ENCODE assay signal across 1 cellular context in the genomic region with DNA sequence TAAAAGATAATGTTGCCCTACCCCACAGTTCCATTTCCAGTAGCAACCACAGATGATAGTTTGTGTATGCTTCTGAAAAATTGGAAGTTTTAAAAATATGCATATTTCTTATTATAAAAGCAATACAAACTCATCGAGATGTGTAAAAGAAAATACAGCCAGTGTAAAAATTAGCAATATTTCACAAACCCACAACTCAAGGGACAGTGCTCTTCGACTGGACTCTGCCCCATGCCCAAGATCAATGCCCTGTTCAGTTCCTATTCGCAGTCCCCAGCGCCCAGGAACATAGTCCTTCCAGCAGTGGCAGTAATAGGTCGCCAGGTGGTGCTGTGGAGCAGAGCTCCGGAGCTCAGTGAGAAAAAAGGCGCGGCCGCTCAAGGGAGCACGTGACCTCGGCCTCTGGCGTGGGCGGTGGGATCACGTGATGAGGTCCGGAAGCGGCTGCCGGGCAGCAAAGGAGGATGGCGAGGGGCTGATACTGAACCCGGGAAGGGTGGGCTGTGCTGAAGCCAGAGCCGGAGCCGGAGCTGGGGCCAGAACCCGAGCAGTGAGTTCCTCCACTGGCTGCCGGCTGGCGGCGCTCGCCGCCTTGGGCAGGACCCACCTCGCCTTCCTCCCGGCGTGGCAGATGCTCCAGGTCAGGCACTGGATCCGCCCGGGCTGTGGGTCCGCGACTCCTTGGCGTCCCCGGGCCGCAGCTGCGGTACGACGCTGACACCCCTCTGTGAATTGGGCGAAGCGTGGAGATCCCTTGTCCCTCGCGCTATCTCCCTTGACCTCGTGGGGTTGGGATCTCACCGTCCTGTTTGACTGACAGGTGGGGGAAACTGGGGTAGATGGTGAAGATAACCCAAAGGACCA.
TF ChIP-seq lines count a peak whose summit lies in the region.

A gene (plus strand): TSS at position 430 of the 864 bp plus-strand sequence. CDS start 11,190 bp downstream, outside the sequence.

TF ChIP-seq in HepG2, 621 proteins besides CTCF, POLR2A, EP300 and RAD21 (continued from another document and continues in another):
- TF ChIP-seq, protein P1, sequence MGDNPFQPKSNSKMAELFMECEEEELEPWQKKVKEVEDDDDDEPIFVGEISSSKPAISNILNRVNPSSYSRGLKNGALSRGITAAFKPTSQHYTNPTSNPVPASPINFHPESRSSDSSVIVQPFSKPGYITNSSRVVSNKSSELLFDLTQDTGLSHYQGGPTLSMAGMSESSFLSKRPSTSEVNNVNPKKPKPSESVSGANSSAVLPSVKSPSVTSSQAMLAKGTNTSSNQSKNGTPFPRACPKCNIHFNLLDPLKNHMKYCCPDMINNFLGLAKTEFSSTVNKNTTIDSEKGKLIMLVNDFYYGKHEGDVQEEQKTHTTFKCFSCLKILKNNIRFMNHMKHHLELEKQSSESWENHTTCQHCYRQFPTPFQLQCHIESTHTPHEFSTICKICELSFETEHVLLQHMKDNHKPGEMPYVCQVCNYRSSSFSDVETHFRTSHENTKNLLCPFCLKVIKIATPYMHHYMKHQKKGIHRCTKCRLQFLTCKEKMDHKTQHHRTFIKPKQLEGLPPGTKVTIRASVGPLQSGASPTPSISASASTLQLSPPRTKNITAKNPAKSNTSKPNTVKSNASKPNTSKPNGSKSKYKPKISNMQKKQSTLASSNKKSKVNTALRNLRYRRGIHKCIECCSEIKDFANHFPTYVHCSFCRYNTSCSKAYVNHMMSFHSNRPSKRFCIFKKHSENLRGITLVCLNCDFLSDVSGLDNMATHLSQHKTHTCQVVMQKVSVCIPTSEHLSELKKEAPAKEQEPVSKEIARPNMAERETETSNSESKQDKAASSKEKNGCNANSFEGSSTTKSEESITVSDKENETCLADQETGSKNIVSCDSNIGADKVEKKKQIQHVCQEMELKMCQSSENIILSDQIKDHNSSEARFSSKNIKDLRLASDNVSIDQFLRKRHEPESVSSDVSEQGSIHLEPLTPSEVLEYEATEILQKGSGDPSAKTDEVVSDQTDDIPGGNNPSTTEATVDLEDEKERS (CRISPR knock-in tag; IDR thresholded peaks at IDR 0.05) = peak; percentile 93
- TF ChIP-seq MYNN (CRISPR knock-in tag; IDR thresholded peaks at IDR 0.05; ENCODE audit: low read depth) (no peak; the same call in 1 of the 2 replicates), MED8 (CRISPR knock-in tag; IDR thresholded peaks at IDR 0.05; ENCODE audit: insufficient replicate concordance) (no peak), TOPORS (CRISPR knock-in tag; IDR thresholded peaks at IDR 0.05) (no peak), ETV6 (CRISPR knock-in tag; conservative IDR thresholded peaks at IDR 0.05) (no peak), GABPB1 (CRISPR knock-in tag; IDR thresholded peaks at IDR 0.05) (peak; percentile 88), REPIN1 (CRISPR knock-in tag; IDR thresholded peaks at IDR 0.05; ENCODE audit: borderline replicate concordance, low read depth) (peak; percentile 22; the same call in 1 of the 2 replicates), ZNF879 (CRISPR knock-in tag; IDR thresholded peaks at IDR 0.05) (0 out of 2 replicates have a peak, but pooled peaks have one; percentile 61), ZNF317 (CRISPR knock-in tag; IDR thresholded peaks at IDR 0.05) (0 out of 2 replicates have a peak, but pooled peaks have one; percentile 34), ZNF530 (CRISPR knock-in tag; IDR thresholded peaks at IDR 0.05; ENCODE audit: low read depth) (no peak), RCOR2 (CRISPR knock-in tag; IDR thresholded peaks at IDR 0.05) (no peak), ZNF841 (CRISPR knock-in tag; IDR thresholded peaks at IDR 0.05; ENCODE audit: borderline replicate concordance) (no peak), POLR2G (IDR thresholded peaks at IDR 0.05; ENCODE audit: low read depth, low read length) (peak; percentile 80), MIER2 (CRISPR knock-in tag; IDR thresholded peaks at IDR 0.05) (peak; percentile 68; the same call in 1 of the 2 replicates), ZNF605 (CRISPR knock-in tag; IDR thresholded peaks at IDR 0.05) (peak; percentile 89), ZNF713 (CRISPR knock-in tag; IDR thresholded peaks at IDR 0.05) (no peak), MAFG (CRISPR knock-in tag; IDR thresholded peaks at IDR 0.05) (no peak), ZNF34 (CRISPR knock-in tag; IDR thresholded peaks at IDR 0.05; ENCODE audit: borderline replicate concordance) (no peak), ATM (IDR thresholded peaks at IDR 0.05; ENCODE audit: borderline replicate concordance) (no peak), SMAD1 (CRISPR knock-in tag; IDR thresholded peaks at IDR 0.05; ENCODE audit: borderline replicate concordance, low read depth) (no peak), ZNF562 (CRISPR knock-in tag; IDR thresholded peaks at IDR 0.05; ENCODE audit: borderline replicate concordance) (0 out of 2 replicates have a peak, but pooled peaks have one; percentile 26), NRL (CRISPR knock-in tag; IDR thresholded peaks at IDR 0.05; ENCODE audit: borderline replicate concordance) (peak; percentile 60; the same call in 1 of the 2 replicates), KLF12 (CRISPR knock-in tag; IDR thresholded peaks at IDR 0.05; ENCODE audit: borderline replicate concordance) (peak; percentile 94), MAF1 (CRISPR knock-in tag; IDR thresholded peaks at IDR 0.05; ENCODE audit: borderline replicate concordance) (peak; percentile 78; the same call in 1 of the 2 replicates), YY1 (IDR thresholded peaks at IDR 0.05; ENCODE audit: insufficient read depth, insufficient replicate concordance, low read depth, low read length) (peak; percentile 55), NKX3-1 (CRISPR knock-in tag; IDR thresholded peaks at IDR 0.05) (peak; percentile 39; the same call in 1 of the 2 replicates), FOSL1 (CRISPR knock-in tag; IDR thresholded peaks at IDR 0.05; ENCODE audit: borderline replicate concordance) (no peak), ZNF672 (CRISPR knock-in tag; IDR thresholded peaks at IDR 0.05) (no peak), DR1 (CRISPR knock-in tag; IDR thresholded peaks at IDR 0.05) (no peak), ZNF510 (CRISPR knock-in tag; IDR thresholded peaks at IDR 0.05; ENCODE audit: low read depth) (no peak), DPF2 (CRISPR knock-in tag; IDR thresholded peaks at IDR 0.05; ENCODE audit: borderline replicate concordance, low read depth) (no peak; the same call in 1 of the 2 replicates), NFIB (CRISPR knock-in tag; IDR thresholded peaks at IDR 0.05; ENCODE audit: borderline replicate concordance) (no peak), ZBTB42 (CRISPR knock-in tag; IDR thresholded peaks at IDR 0.05) (no peak), CBX5 (CRISPR knock-in tag; IDR thresholded peaks at IDR 0.05; ENCODE audit: borderline replicate concordance) (peak; percentile 73; the same call in 1 of the 2 replicates), ZNF839 (CRISPR knock-in tag; IDR thresholded peaks at IDR 0.05; ENCODE audit: borderline replicate concordance) (peak; percentile 35; the same call in 1 of the 2 replicates), SMAD3 (CRISPR knock-in tag; IDR thresholded peaks at IDR 0.05) (peak; percentile 85), ZBTB21 (CRISPR knock-in tag; IDR thresholded peaks at IDR 0.05) (no peak), ZNF256 (CRISPR knock-in tag; conservative IDR thresholded peaks at IDR 0.05) (no peak)
- TF ChIP-seq, protein P2, sequence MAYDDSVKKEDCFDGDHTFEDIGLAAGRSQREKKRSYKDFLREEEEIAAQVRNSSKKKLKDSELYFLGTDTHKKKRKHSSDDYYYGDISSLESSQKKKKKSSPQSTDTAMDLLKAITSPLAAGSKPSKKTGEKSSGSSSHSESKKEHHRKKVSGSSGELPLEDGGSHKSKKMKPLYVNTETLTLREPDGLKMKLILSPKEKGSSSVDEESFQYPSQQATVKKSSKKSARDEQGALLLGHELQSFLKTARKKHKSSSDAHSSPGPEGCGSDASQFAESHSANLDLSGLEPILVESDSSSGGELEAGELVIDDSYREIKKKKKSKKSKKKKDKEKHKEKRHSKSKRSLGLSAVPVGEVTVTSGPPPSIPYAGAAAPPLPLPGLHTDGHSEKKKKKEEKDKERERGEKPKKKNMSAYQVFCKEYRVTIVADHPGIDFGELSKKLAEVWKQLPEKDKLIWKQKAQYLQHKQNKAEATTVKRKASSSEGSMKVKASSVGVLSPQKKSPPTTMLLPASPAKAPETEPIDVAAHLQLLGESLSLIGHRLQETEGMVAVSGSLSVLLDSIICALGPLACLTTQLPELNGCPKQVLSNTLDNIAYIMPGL (CRISPR knock-in tag; IDR thresholded peaks at IDR 0.05; ENCODE audit: borderline replicate concordance in 1 of 2, low read depth in 1 of 2) = peak; percentile 90 to 91; a peak in 3 of 4 replicates
- TF ChIP-seq, protein P3, sequence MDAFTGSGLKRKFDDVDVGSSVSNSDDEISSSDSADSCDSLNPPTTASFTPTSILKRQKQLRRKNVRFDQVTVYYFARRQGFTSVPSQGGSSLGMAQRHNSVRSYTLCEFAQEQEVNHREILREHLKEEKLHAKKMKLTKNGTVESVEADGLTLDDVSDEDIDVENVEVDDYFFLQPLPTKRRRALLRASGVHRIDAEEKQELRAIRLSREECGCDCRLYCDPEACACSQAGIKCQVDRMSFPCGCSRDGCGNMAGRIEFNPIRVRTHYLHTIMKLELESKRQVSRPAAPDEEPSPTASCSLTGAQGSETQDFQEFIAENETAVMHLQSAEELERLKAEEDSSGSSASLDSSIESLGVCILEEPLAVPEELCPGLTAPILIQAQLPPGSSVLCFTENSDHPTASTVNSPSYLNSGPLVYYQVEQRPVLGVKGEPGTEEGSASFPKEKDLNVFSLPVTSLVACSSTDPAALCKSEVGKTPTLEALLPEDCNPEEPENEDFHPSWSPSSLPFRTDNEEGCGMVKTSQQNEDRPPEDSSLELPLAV (CRISPR knock-in tag; conservative IDR thresholded peaks at IDR 0.05; ENCODE audit: low read depth) = 0 out of 2 replicates have a peak, but pooled peaks have one; percentile 56
- TF ChIP-seq, protein P4, sequence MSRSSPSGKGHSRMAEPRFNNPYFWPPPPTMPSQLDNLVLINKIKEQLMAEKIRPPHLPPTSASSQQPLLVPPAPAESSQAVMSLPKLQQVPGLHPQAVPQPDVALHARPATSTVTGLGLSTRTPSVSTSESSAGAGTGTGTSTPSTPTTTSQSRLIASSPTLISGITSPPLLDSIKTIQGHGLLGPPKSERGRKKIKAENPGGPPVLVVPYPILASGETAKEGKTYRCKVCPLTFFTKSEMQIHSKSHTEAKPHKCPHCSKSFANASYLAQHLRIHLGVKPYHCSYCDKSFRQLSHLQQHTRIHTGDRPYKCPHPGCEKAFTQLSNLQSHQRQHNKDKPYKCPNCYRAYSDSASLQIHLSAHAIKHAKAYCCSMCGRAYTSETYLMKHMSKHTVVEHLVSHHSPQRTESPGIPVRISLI (CRISPR knock-in tag; IDR thresholded peaks at IDR 0.05; ENCODE audit: borderline replicate concordance) = peak; percentile 80; the same call in 1 of the 2 replicates
- TF ChIP-seq, protein P5, sequence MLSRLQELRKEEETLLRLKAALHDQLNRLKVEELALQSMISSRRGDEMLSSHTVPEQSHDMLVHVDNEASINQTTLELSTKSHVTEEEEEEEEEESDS (CRISPR knock-in tag; IDR thresholded peaks at IDR 0.05; ENCODE audit: borderline replicate concordance) = no peak
- TF ChIP-seq, protein P6, sequence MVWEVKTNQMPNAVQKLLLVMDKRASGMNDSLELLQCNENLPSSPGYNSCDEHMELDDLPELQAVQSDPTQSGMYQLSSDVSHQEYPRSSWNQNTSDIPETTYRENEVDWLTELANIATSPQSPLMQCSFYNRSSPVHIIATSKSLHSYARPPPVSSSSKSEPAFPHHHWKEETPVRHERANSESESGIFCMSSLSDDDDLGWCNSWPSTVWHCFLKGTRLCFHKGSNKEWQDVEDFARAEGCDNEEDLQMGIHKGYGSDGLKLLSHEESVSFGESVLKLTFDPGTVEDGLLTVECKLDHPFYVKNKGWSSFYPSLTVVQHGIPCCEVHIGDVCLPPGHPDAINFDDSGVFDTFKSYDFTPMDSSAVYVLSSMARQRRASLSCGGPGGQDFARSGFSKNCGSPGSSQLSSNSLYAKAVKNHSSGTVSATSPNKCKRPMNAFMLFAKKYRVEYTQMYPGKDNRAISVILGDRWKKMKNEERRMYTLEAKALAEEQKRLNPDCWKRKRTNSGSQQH (CRISPR knock-in tag; IDR thresholded peaks at IDR 0.05; ENCODE audit: low read depth) = no peak
- TF ChIP-seq, protein P7, sequence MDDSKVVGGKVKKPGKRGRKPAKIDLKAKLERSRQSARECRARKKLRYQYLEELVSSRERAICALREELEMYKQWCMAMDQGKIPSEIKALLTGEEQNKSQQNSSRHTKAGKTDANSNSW (CRISPR knock-in tag; IDR thresholded peaks at IDR 0.05; ENCODE audit: borderline replicate concordance) = 0 out of 2 replicates have a peak, but pooled peaks have one; percentile 48
- TF ChIP-seq, protein P8, sequence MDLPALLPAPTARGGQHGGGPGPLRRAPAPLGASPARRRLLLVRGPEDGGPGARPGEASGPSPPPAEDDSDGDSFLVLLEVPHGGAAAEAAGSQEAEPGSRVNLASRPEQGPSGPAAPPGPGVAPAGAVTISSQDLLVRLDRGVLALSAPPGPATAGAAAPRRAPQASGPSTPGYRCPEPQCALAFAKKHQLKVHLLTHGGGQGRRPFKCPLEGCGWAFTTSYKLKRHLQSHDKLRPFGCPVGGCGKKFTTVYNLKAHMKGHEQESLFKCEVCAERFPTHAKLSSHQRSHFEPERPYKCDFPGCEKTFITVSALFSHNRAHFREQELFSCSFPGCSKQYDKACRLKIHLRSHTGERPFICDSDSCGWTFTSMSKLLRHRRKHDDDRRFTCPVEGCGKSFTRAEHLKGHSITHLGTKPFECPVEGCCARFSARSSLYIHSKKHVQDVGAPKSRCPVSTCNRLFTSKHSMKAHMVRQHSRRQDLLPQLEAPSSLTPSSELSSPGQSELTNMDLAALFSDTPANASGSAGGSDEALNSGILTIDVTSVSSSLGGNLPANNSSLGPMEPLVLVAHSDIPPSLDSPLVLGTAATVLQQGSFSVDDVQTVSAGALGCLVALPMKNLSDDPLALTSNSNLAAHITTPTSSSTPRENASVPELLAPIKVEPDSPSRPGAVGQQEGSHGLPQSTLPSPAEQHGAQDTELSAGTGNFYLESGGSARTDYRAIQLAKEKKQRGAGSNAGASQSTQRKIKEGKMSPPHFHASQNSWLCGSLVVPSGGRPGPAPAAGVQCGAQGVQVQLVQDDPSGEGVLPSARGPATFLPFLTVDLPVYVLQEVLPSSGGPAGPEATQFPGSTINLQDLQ (CRISPR knock-in tag; IDR thresholded peaks at IDR 0.05) = no peak
- TF ChIP-seq, protein P9, sequence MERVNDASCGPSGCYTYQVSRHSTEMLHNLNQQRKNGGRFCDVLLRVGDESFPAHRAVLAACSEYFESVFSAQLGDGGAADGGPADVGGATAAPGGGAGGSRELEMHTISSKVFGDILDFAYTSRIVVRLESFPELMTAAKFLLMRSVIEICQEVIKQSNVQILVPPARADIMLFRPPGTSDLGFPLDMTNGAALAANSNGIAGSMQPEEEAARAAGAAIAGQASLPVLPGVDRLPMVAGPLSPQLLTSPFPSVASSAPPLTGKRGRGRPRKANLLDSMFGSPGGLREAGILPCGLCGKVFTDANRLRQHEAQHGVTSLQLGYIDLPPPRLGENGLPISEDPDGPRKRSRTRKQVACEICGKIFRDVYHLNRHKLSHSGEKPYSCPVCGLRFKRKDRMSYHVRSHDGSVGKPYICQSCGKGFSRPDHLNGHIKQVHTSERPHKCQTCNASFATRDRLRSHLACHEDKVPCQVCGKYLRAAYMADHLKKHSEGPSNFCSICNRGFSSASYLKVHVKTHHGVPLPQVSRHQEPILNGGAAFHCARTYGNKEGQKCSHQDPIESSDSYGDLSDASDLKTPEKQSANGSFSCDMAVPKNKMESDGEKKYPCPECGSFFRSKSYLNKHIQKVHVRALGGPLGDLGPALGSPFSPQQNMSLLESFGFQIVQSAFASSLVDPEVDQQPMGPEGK (CRISPR knock-in tag; IDR thresholded peaks at IDR 0.05) = no peak
- TF ChIP-seq, protein P10, sequence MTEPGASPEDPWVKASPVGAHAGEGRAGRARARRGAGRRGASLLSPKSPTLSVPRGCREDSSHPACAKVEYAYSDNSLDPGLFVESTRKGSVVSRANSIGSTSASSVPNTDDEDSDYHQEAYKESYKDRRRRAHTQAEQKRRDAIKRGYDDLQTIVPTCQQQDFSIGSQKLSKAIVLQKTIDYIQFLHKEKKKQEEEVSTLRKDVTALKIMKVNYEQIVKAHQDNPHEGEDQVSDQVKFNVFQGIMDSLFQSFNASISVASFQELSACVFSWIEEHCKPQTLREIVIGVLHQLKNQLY (CRISPR knock-in tag; IDR thresholded peaks at IDR 0.05) = peak; percentile 92
